Comparison of ENCODE assay signal across 19 cellular contexts in genomic region chr15:45785897-45786296, GRCh38.
DNase-seq lines count a peak whose midpoint lies in the region; ATAC-seq and TF ChIP-seq lines count a peak whose summit lies in the region.
"Had no signal": no experiment of that assay in that cellular context is flagged by ENCODE, and none has a peak within 500 bp of the region (broad histone marks: within the 10 kb centered on the region; RNA-seq: fewer than 3 reads in every experiment).

No MANE protein-coding gene starts in this region.

- H3K36me3 Mint-ChIP-seq in stimulated activated memory B cell treated with anti-CD40 and anti-IgM and Interleukin-4, amounts not matched to agents 10 μg/mL and 1 μg/mL and 100 μg/mL, for 72 hours = no peaks in the 10 kb centered on the region
- H3K36me3 Mint-ChIP-seq: CD14-positive monocyte; CD4-positive, alpha-beta memory T cell had no signal

- no peaks in the 10 kb centered on the region for H3K9me3 Mint-ChIP-seq in stimulated activated memory B cell treated with anti-CD40 and anti-IgM and Interleukin-4, amounts not matched to agents 10 μg/mL and 1 μg/mL and 100 μg/mL, for 72 hours
- H3K9me3 Mint-ChIP-seq: H9 had no signal

- H3K9me2 ChIP-seq in neural cell (ENCODE audit: insufficient read depth, low read length) = no peaks in the 10 kb centered on the region

- H2AFZ ChIP-seq in neural cell (ENCODE audit: low read depth, low read length) = no peak overlapping the region

- no peaks in the 10 kb centered on the region for H4K20me1 ChIP-seq in neural cell (ENCODE audit: insufficient read depth)

- H3K9ac ChIP-seq in neural cell (ENCODE audit: low read length) = peak overlapping the region; percentile 7

- no peak for TF ChIP-seq RAD21 in neural cell (conservative IDR thresholded peaks at IDR 0.05)

- no peaks in the 10 kb centered on the region for H3K4me1 Mint-ChIP-seq in stimulated activated memory B cell treated with anti-CD40 and anti-IgM and Interleukin-4, amounts not matched to agents 10 μg/mL and 1 μg/mL and 100 μg/mL, for 72 hours
- H3K4me1 Mint-ChIP-seq: CD14-positive monocyte; CD4-positive, alpha-beta memory T cell had no signal

- H3K79me2 ChIP-seq in neural cell (replicated peaks; ENCODE audit: insufficient read depth, low read length) = no peaks in the 10 kb centered on the region

- no peak overlapping the region for H3K4me3 Mint-ChIP-seq in stimulated activated memory B cell treated with anti-CD40 and anti-IgM and Interleukin-4, amounts not matched to agents 10 μg/mL and 1 μg/mL and 100 μg/mL, for 72 hours
- H3K4me3 Mint-ChIP-seq: CD14-positive monocyte; CD4-positive, alpha-beta memory T cell; H9 had no signal

- no peaks in the 10 kb centered on the region for H3K9me3 ChIP-seq in neural cell (ENCODE audit: low read length)
- H3K9me3 ChIP-seq: A549 had no signal

- H3K27ac ChIP-seq in neural cell (ENCODE audit: low read length) = peak overlapping the region; percentile 84
- H3K27ac ChIP-seq: 22Rv1, A549 had no signal

- peak; percentile 81 for TF ChIP-seq EP300 in neural cell (conservative IDR thresholded peaks at IDR 0.05; ENCODE audit: poor library complexity, severe bottlenecking)

- H3K36me3 ChIP-seq in neural cell (ENCODE audit: insufficient read depth, low read length) = no peaks in the 10 kb centered on the region

- ATAC-seq in stimulated activated memory B cell treated with anti-CD40 and anti-IgM and Interleukin-4, amounts not matched to agents 10 μg/mL and 1 μg/mL and 100 μg/mL, for 72 hours = no peak
- ATAC-seq: A549, GM12878, HepG2 had no signal

- H3K27me3 Mint-ChIP-seq in stimulated activated memory B cell treated with anti-CD40 and anti-IgM and Interleukin-4, amounts not matched to agents 10 μg/mL and 1 μg/mL and 100 μg/mL, for 72 hours = peaks cover 14% of the 10 kb centered on the region

- TF ChIP-seq CTCF in neural cell (IDR thresholded peaks at IDR 0.05; ENCODE audit: poor library complexity, severe bottlenecking) = no peak

- DNase-seq in NCI-H1417 (lab: John Stamatoyannopoulos, UW) (peak in 2 of 3 experiments; percentile 49 to 80), NCI-H1417 treated with DMSO at 0.1 percent for 48 hours (lab: John Stamatoyannopoulos, UW) (no peak), NCI-H146 (lab: John Stamatoyannopoulos, UW) (peak; percentile 74), NCI-H748 treated with DMSO at 0.1 percent for 48 hours (lab: John Stamatoyannopoulos, UW) (peak; percentile 47), foreskin melanocyte (no peak), dermis blood vessel endothelial cell (no peak)
- DNase-seq: AML-193; Calu3; CD4-positive, alpha-beta memory T cell; DMS79 treated with DMSO at 0.1 percent for 48 hours; EL; H9 had no signal

- no peak overlapping the region for H3K4me3 ChIP-seq in neural cell (ENCODE audit: low read length)
- H3K4me3 ChIP-seq: A549, GM12878 had no signal

- H3K4me2 ChIP-seq in neural cell (ENCODE audit: low read length) = no peak overlapping the region
- H3K4me2 ChIP-seq: A549 had no signal

- H3K27ac Mint-ChIP-seq in stimulated activated memory B cell treated with anti-CD40 and anti-IgM and Interleukin-4, amounts not matched to agents 10 μg/mL and 1 μg/mL and 100 μg/mL, for 72 hours = no peak overlapping the region
- H3K27ac Mint-ChIP-seq: CD4-positive, alpha-beta memory T cell; H9 had no signal

- no peaks in the 10 kb centered on the region for H3F3A ChIP-seq in neural cell (ENCODE audit: insufficient read depth, low read length, poor library complexity, severe bottlenecking)

- H3K27me3 ChIP-seq in neural cell (ENCODE audit: insufficient read depth, low read depth, low read length) = no peaks in the 10 kb centered on the region

TF ChIP-seq in neural cell, 6 proteins besides CTCF, POLR2A, EP300 and RAD21:
- TF ChIP-seq MXI1 (conservative IDR thresholded peaks at IDR 0.05; ENCODE audit: poor library complexity, severe bottlenecking) = no peak
- TF ChIP-seq TAF1 (IDR thresholded peaks at IDR 0.05; ENCODE audit: low read depth) = no peak
- TF ChIP-seq, protein P1, sequence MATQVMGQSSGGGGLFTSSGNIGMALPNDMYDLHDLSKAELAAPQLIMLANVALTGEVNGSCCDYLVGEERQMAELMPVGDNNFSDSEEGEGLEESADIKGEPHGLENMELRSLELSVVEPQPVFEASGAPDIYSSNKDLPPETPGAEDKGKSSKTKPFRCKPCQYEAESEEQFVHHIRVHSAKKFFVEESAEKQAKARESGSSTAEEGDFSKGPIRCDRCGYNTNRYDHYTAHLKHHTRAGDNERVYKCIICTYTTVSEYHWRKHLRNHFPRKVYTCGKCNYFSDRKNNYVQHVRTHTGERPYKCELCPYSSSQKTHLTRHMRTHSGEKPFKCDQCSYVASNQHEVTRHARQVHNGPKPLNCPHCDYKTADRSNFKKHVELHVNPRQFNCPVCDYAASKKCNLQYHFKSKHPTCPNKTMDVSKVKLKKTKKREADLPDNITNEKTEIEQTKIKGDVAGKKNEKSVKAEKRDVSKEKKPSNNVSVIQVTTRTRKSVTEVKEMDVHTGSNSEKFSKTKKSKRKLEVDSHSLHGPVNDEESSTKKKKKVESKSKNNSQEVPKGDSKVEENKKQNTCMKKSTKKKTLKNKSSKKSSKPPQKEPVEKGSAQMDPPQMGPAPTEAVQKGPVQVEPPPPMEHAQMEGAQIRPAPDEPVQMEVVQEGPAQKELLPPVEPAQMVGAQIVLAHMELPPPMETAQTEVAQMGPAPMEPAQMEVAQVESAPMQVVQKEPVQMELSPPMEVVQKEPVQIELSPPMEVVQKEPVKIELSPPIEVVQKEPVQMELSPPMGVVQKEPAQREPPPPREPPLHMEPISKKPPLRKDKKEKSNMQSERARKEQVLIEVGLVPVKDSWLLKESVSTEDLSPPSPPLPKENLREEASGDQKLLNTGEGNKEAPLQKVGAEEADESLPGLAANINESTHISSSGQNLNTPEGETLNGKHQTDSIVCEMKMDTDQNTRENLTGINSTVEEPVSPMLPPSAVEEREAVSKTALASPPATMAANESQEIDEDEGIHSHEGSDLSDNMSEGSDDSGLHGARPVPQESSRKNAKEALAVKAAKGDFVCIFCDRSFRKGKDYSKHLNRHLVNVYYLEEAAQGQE (IDR thresholded peaks at IDR 0.05; ENCODE audit: borderline replicate concordance) = peak; percentile 97
- TF ChIP-seq EZH2 (IDR thresholded peaks at IDR 0.05; ENCODE audit: borderline replicate concordance, insufficient read depth, low read length, poor library complexity, severe bottlenecking) = no peak
- TF ChIP-seq SMC3 (conservative IDR thresholded peaks at IDR 0.05; ENCODE audit: poor library complexity) = no peak
- TF ChIP-seq POLR2AphosphoS5 (IDR thresholded peaks at IDR 0.05) = peak; percentile 36

Comparison
In these comparisons a context has a peak if more than half of its experiments do, and no peak if none do; other contexts are left out.
1. DNase-seq: peak in NCI-H1417 (2 of 3), NCI-H146 (single experiment) and NCI-H748 treated with DMSO at 0.1 percent for 48 hours (single experiment); none in NCI-H1417 treated with DMSO at 0.1 percent for 48 hours (single experiment), foreskin melanocyte (single experiment) and dermis blood vessel endothelial cell (single experiment).